Comparison of ENCODE assay signal across 17 cellular contexts in genomic region chr9:84671651-84672467, GRCh38. TPM values are rescaled to one million over a fixed set of nuclear protein-coding genes. Genes with fewer than 3 reads are reported as not detected.
DNase-seq lines count a peak whose midpoint lies in the region; ATAC-seq and TF ChIP-seq lines count a peak whose summit lies in the region.
"Had no signal": no experiment of that assay in that cellular context is flagged by ENCODE, and none has a peak within 500 bp of the region (broad histone marks: within the 10 kb centered on the region; RNA-seq: fewer than 3 reads in every experiment).

No MANE protein-coding gene starts in this region.

- no peak for DNase-seq in heart left ventricle
- no peak for DNase-seq in left cardiac atrium
- peak; percentile 57 for DNase-seq in globus pallidus (ENCODE audit: low spot score)
- no peak for DNase-seq in tibial nerve (ENCODE audit: low spot score in 2 of 2)
- DNase-seq in trophoblast cell = no peak
- no peak for DNase-seq in NCI-H1436 (lab: John Stamatoyannopoulos, UW)
- DNase-seq: activated B cell treated with CpG ODN at 0.5 μM for 24 hours; Kasumi-1; NCI-H1694; NCI-H510A treated with DMSO at 0.1 percent for 48 hours; PC-3; stimulated activated CD8-positive, alpha-beta memory T cell treated with anti-CD3 and anti-CD28 coated beads, Interleukin-4, amount 100 ng/mL, for 48 hours; SW 1271 had no signal

- H3K79me2 ChIP-seq in trophoblast cell (ENCODE audit: control insufficient read depth, insufficient read depth, low read length, poor library complexity) = no peaks in the 10 kb centered on the region
- H3K79me2 ChIP-seq: parathyroid adenoma had no signal

- H3K27ac ChIP-seq in heart left ventricle = peak overlapping the region in 1 of 12 donors; percentile 32
- peak overlapping the region; percentile 74 to 94 (median 87) for H3K27ac ChIP-seq in tibial nerve
- no peak overlapping the region for H3K27ac ChIP-seq in trophoblast cell (ENCODE audit: low read depth, low read length)
- H3K27ac ChIP-seq: parathyroid adenoma had no signal

- TF ChIP-seq CTCF in heart left ventricle (IDR thresholded peaks at IDR 0.05) = no peak
- no peak for TF ChIP-seq CTCF in tibial nerve (IDR thresholded peaks at IDR 0.05)

- intact Hi-C loops in heart left ventricle (cut with DNase I) (no loop called here), left cardiac atrium (cut with DNase I) (loop anchor here in 1 of 2 donors (10.0 kb wide), 1 partner anchor 593 kb away; no protein-coding TSS in a partner anchor)

- peak in 1 of 2 donors; percentile 58 for TF ChIP-seq EP300 in tibial nerve (IDR thresholded peaks at IDR 0.05)

- H3K14ac ChIP-seq in trophoblast cell (ENCODE audit: low read length) = no peak overlapping the region

- no peak overlapping the region for H3K4ac ChIP-seq in trophoblast cell (ENCODE audit: low read depth, low read length)

- TF ChIP-seq POLR2A in heart left ventricle (IDR thresholded peaks at IDR 0.05) (no peak), tibial nerve (IDR thresholded peaks at IDR 0.05) (no peak)

- 83 to 86% (median 83%) methylated on average over 9 of the region's 9 CpGs for WGBS in heart left ventricle, 4 donors
- 28 to 46% methylated on average over 9 of the region's 9 CpGs for WGBS in tibial nerve, 2 donors
- WGBS in trophoblast cell (ENCODE audit: extremely low coverage, insufficient coverage, insufficient read length) = no CpG with 5 or more reads among the region's 9 CpGs

- H3K23ac ChIP-seq in trophoblast cell (ENCODE audit: low read length) = no peak overlapping the region

- H2AK5ac ChIP-seq in trophoblast cell (ENCODE audit: low read length) = no peak overlapping the region

- H3K4me3 ChIP-seq in heart left ventricle (peak overlapping the region in 9 of 12 donors; percentile 4 to 65 (median 54)), neuron (ENCODE audit: low read length) (peak overlapping the region; percentile 90), tibial nerve (peak overlapping the region; percentile 43 to 73 (median 58)), trophoblast cell (ENCODE audit: low read depth, low read length) (no peak overlapping the region)

- no peak overlapping the region for H4K8ac ChIP-seq in trophoblast cell (ENCODE audit: low read depth, low read length)

- no peak overlapping the region for H2AFZ ChIP-seq in neuron (ENCODE audit: low read depth, low read length)
- H2AFZ ChIP-seq in trophoblast cell (ENCODE audit: insufficient read depth, low read length, poor library complexity) = no peak overlapping the region
- H2AFZ ChIP-seq: parathyroid adenoma had no signal

- no peak overlapping the region for H2BK12ac ChIP-seq in trophoblast cell (ENCODE audit: low read length)

- H4K12ac ChIP-seq in trophoblast cell (ENCODE audit: low read depth, low read length) = no peak overlapping the region

- H3K9me3 ChIP-seq in heart left ventricle (no peaks in the 10 kb centered on the region), neuron (ENCODE audit: low read length) (no peaks in the 10 kb centered on the region), tibial nerve (no peaks in the 10 kb centered on the region), trophoblast cell (ENCODE audit: insufficient read depth, low read depth, low read length) (peaks cover 3% of the 10 kb centered on the region)

- no peaks in the 10 kb centered on the region for H3K36me3 ChIP-seq in heart left ventricle
- H3K36me3 ChIP-seq in neuron (ENCODE audit: insufficient read depth, low read length) = peaks cover 4% of the 10 kb centered on the region
- no peaks in the 10 kb centered on the region for H3K36me3 ChIP-seq in tibial nerve
- no peaks in the 10 kb centered on the region for H3K36me3 ChIP-seq in trophoblast cell (ENCODE audit: control insufficient read depth in 1 of 2, insufficient read depth in 2 of 2, low read length in 2 of 2)

- no peak overlapping the region for H3K4me2 ChIP-seq in trophoblast cell (ENCODE audit: low read length)

- ATAC-seq in heart left ventricle = no peak
- ATAC-seq in left cardiac atrium = no peak
- no peak for ATAC-seq in GM18858 (IDR thresholded peaks at IDR 0.05; ENCODE audit: unreplicated experiment)
- ATAC-seq: PC-3 had no signal

- no peak overlapping the region for H3K9ac ChIP-seq in trophoblast cell (ENCODE audit: low read length)
- H3K9ac ChIP-seq: parathyroid adenoma had no signal

- H3K18ac ChIP-seq in trophoblast cell (ENCODE audit: low read length) = no peak overlapping the region

- no peak overlapping the region for H2BK5ac ChIP-seq in trophoblast cell (ENCODE audit: low read depth, low read length, poor library complexity)

- peaks cover 0 to 44% (median 13%) of the 10 kb centered on the region in 9 donors for H3K27me3 ChIP-seq in heart left ventricle
- H3K27me3 ChIP-seq in neuron (ENCODE audit: insufficient read depth, low read length) = no peaks in the 10 kb centered on the region
- no peaks in the 10 kb centered on the region for H3K27me3 ChIP-seq in tibial nerve
- peaks cover 22% of the 10 kb centered on the region for H3K27me3 ChIP-seq in trophoblast cell (ENCODE audit: insufficient read depth, low read length)

- H3K79me1 ChIP-seq in trophoblast cell (ENCODE audit: low read length) = no peaks in the 10 kb centered on the region

- no peak overlapping the region for H4K91ac ChIP-seq in trophoblast cell (ENCODE audit: low read depth, low read length)

- H3K4me1 ChIP-seq in heart left ventricle (peaks cover 0 to 34% (median 11%) of the 10 kb centered on the region in 12 donors), neuron (ENCODE audit: insufficient read depth, low read length) (peaks cover 60% of the 10 kb centered on the region), tibial nerve (peaks cover 0 to 50% (median 2%) of the 10 kb centered on the region in 4 donors), trophoblast cell (ENCODE audit: control insufficient read depth in 1 of 2, insufficient read depth in 2 of 2, low read length in 2 of 2) (peaks cover 11 to 26% of the 10 kb centered on the region in 2 experiments)
- H3K4me1 ChIP-seq: parathyroid adenoma had no signal

- H2BK120ac ChIP-seq in trophoblast cell (ENCODE audit: insufficient read depth, low read length, poor library complexity) = no peak overlapping the region

RNA-seq across cellular contexts. Expression of gene NTRK2, which starts 2.3 kb away (rescaled TPM):
- total RNA-seq in heart left ventricle (10 to 100 TPM in 1 of 9 donors, 1 to 10 TPM in 7, under 1 TPM in 1; 0.86 to 16.0 (median 3.9) TPM), left cardiac atrium (10 to 100 TPM; 20.6 to 38.2 TPM), tibial nerve (10 to 100 TPM; 46.7 to 83.4 (median 69.5) TPM)
- polyA plus RNA-seq in heart left ventricle = 1 to 10 TPM; 1.1 to 1.3 TPM
- 3.9 and 4.9 TPM in 2 replicates for polyA plus RNA-seq in trophoblast cell (2013)
- total RNA-seq: PC-3 had no signal
- polyA plus RNA-seq: AG04450 had no signal
